8 cellular contexts compared by ENCODE assay signal in genomic region chr9:87374023-87374942, GRCh38.
DNase-seq lines count a peak whose midpoint lies in the region; ATAC-seq and TF ChIP-seq lines count a peak whose summit lies in the region.
"Not testable (repeated sequence)": the region's sequence is repeated elsewhere in the genome, so short reads cannot be mapped to it uniquely, and the experiment has no call there.

No MANE protein-coding gene starts in this region.

- not testable (repeated sequence) for H3K9ac ChIP-seq in OCI-LY3 (ENCODE audit: low read length)

- H3K4me1 Mint-ChIP-seq in activated T-cell treated with anti-CD3 and anti-CD28 coated beads, Interleukin-2, amount 50 U/mL, for 4 hours (ENCODE audit: low read depth): not testable (repeated sequence)

- H3K4me1 ChIP-seq in OCI-LY3 (ENCODE audit: low read length): not testable (repeated sequence)

- not testable (repeated sequence) for H3K4me3 ChIP-seq in OCI-LY3 (ENCODE audit: low read length); epithelial cell of esophagus (ENCODE audit: low read length)

- not testable (repeated sequence) for H3K27ac ChIP-seq in OCI-LY3 (ENCODE audit: low read length)

- peak; percentile 93 for ATAC-seq in GM19463 (IDR thresholded peaks at IDR 0.05; ENCODE audit: unreplicated experiment)
- ATAC-seq in HG02852 (IDR thresholded peaks at IDR 0.05; ENCODE audit: unreplicated experiment): peak; percentile 94
- ATAC-seq in activated T-cell treated with anti-CD3 and anti-CD28 coated beads, Interleukin-2, amount 50 U/mL, for 4 hours: peak; percentile 85 to 86
- ATAC-seq in omental fat pad (ENCODE audit: low FRiP score): peak; percentile 86

- peak overlapping the region; percentile 17; the same call in 1 of the 2 replicates for H3K4me2 ChIP-seq in OCI-LY3 (ENCODE audit: low read length)

- not testable (repeated sequence) for H3K27me3 ChIP-seq in OCI-LY3 (ENCODE audit: low read depth, low read length)

- H2AFZ ChIP-seq in OCI-LY3 (ENCODE audit: low read depth, low read length): not testable (repeated sequence)

- H3K9me3 ChIP-seq in OCI-LY3 (ENCODE audit: insufficient read depth, low read length): not testable (repeated sequence)

- not testable (repeated sequence) for TF ChIP-seq CTCF in OCI-LY3 (IDR thresholded peaks at IDR 0.05; ENCODE audit: low read depth, low read length); omental fat pad (IDR thresholded peaks at IDR 0.05)
- TF ChIP-seq CTCF in epithelial cell of esophagus (IDR thresholded peaks at IDR 0.05; ENCODE audit: insufficient read depth, low read depth, low read length, missing control alignments): peak; percentile 37

- DNase-seq in ELR (ENCODE audit: low read depth) (peak; percentile 13), epithelial cell of esophagus (ENCODE audit: low read depth) (peak; percentile 84)
- not testable (repeated sequence) for DNase-seq in activated T-cell treated with anti-CD3 and anti-CD28 coated beads, Interleukin-2, amount 50 U/mL, for 4 hours; omental fat pad (ENCODE audit: low spot score)
- DNase-seq in stimulated activated CD8-positive, alpha-beta memory T cell treated with anti-CD3 and anti-CD28 coated beads, Interleukin-4, amount 100 ng/mL, for 48 hours: peak; percentile 57

- peaks cover 12% of the 10 kb centered on the region for H3K27me3 Mint-ChIP-seq in activated T-cell treated with anti-CD3 and anti-CD28 coated beads, Interleukin-2, amount 50 U/mL, for 4 hours (ENCODE audit: low read depth)

- not testable (repeated sequence) for H3K36me3 Mint-ChIP-seq in activated T-cell treated with anti-CD3 and anti-CD28 coated beads, Interleukin-2, amount 50 U/mL, for 4 hours (ENCODE audit: insufficient read depth)

- not testable (repeated sequence) for H4K20me1 ChIP-seq in OCI-LY3 (ENCODE audit: insufficient read depth, low read length)

- not testable (repeated sequence) for H3K9me3 Mint-ChIP-seq in activated T-cell treated with anti-CD3 and anti-CD28 coated beads, Interleukin-2, amount 50 U/mL, for 4 hours

- H3K79me2 ChIP-seq in OCI-LY3 (ENCODE audit: low read length): not testable (repeated sequence)

- not testable (repeated sequence) for H3K4me3 Mint-ChIP-seq in activated T-cell treated with anti-CD3 and anti-CD28 coated beads, Interleukin-2, amount 50 U/mL, for 4 hours

- H3K36me3 ChIP-seq in OCI-LY3 (replicated peaks; ENCODE audit: low read depth, low read length): not testable (repeated sequence)
